8 cellular contexts compared by ENCODE assay signal in the genomic region with DNA sequence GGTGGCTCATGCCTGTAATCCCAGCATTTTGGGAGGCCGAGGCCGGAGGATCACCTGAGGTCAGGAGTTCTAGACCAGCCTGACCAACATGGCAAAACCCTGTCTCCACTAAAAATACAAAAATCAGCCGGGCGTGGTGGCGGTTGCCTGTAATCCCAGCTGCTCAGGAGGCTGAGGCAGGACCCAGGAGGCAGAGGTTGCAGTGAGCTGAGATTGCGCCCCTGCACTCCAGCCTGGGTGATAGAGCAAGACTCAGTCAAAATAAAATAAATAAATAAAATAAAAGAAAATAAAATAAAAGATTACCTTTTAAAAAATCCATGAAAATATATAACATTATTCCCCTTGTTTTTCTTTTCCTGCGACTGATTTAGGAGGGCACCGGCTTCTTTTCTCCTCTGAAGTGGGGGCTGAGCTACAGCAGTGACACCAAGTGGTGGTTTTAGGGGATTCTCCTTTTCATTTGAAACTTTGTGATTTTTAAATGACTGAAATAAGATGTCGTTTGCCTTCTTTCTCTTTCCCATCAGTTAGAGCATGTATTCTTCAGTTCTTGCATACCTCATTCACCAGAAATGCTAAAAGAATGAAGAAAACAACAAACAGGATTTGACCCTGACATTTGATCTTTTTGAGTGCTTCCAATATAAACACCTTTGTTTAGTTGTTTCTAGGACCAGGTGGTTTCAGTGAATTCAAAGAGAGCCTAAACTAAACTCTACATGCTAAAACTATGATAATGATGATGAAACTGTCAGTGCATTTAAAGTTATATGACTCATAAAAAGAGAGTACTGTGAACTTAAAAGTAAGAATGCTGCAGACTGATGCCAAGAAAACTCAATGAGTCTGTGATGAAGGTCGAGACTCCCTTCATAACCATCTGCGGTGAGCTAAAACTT.
DNase-seq lines count a peak whose midpoint lies in the region; ATAC-seq and TF ChIP-seq lines count a peak whose summit lies in the region.

No MANE protein-coding gene starts in this region.

- H3K9ac ChIP-seq in OCI-LY1 (ENCODE audit: low read length) = no peak overlapping the region

- H3K9me2 ChIP-seq in OCI-LY1 (ENCODE audit: low read depth, low read length) = no peaks in the 10 kb centered on the region

- H3K9me3 ChIP-seq in OCI-LY1 (ENCODE audit: low read length) = no peaks in the 10 kb centered on the region

- no peaks in the 10 kb centered on the region for H3K27me3 ChIP-seq in OCI-LY1 (ENCODE audit: insufficient read depth, low read length)

- no peaks in the 10 kb centered on the region for H4K20me1 ChIP-seq in OCI-LY1 (ENCODE audit: insufficient read depth, low read length)

- H3K4me1 ChIP-seq in OCI-LY1 (ENCODE audit: insufficient read depth, low read length, severe bottlenecking) = no peaks in the 10 kb centered on the region

- no peaks in the 10 kb centered on the region for H3K36me3 ChIP-seq in OCI-LY1 (ENCODE audit: insufficient read depth, low read length)

- no peak overlapping the region for H3K27ac ChIP-seq in OCI-LY1 (ENCODE audit: low read depth, low read length, poor library complexity, severe bottlenecking)

- no peaks in the 10 kb centered on the region for H3K79me2 ChIP-seq in OCI-LY1 (ENCODE audit: insufficient read depth, low read length)

- ATAC-seq in HG03103 (IDR thresholded peaks at IDR 0.05; ENCODE audit: low read depth, unreplicated experiment) = peak; percentile 71
- no peak for ATAC-seq in stimulated activated naive CD8-positive, alpha-beta T cell treated with anti-CD3 and anti-CD28 coated beads, Interleukin-15, Interleukin-2, amounts not matched to agents 100 U/mL and 50 U/mL, for 24 hours

- H3K4me2 ChIP-seq in OCI-LY1 (ENCODE audit: low read length) = no peak overlapping the region

- TF ChIP-seq CTCF in OCI-LY1 (IDR thresholded peaks at IDR 0.05; ENCODE audit: low read length) = peak; percentile 51

- H3F3A ChIP-seq in OCI-LY1 (ENCODE audit: insufficient read depth, low read length) = no peaks in the 10 kb centered on the region

- no peak overlapping the region for H3K4me3 ChIP-seq in OCI-LY1 (ENCODE audit: low read depth, low read length, poor library complexity, severe bottlenecking)

- H2AFZ ChIP-seq in OCI-LY1 (ENCODE audit: low read length) = no peak overlapping the region

- DNase-seq in EH (ENCODE audit: low read depth) (peak; percentile 18), fibroblast of the conjunctiva (ENCODE audit: low read depth) (peak; percentile 62), putamen (ENCODE audit: low spot score) (peak; percentile 18), dedifferentiated amniotic fluid mesenchymal stem cell (ENCODE audit: extremely low spot score) (no peak)
- no peak for DNase-seq in stimulated activated naive CD8-positive, alpha-beta T cell treated with anti-CD3 and anti-CD28 coated beads, Interleukin-15, Interleukin-2, amounts not matched to agents 100 U/mL and 50 U/mL, for 24 hours
- DNase-seq in stimulated activated CD4-positive, alpha-beta T cell treated with anti-CD3 and anti-CD28 coated beads, Interleukin-4, amount 100 ng/mL, for 24 hours = no peak

Comparison
In these comparisons a context has a peak if more than half of its experiments do, and no peak if none do; other contexts are left out.
1. DNase-seq: peak in EH (single experiment), fibroblast of the conjunctiva (single experiment) and putamen (single experiment); none in stimulated activated naive CD8-positive, alpha-beta T cell treated with anti-CD3 and anti-CD28 coated beads, Interleukin-15, Interleukin-2, amounts not matched to agents 100 U/mL and 50 U/mL, for 24 hours (single experiment), dedifferentiated amniotic fluid mesenchymal stem cell (single experiment) and stimulated activated CD4-positive, alpha-beta T cell treated with anti-CD3 and anti-CD28 coated beads, Interleukin-4, amount 100 ng/mL, for 24 hours (single experiment).